ENCODE assay signal across 28 cellular contexts in genomic region chr22:22021160-22021750, GRCh38. TPM values are rescaled to one million over a fixed set of nuclear protein-coding genes. Genes with fewer than 3 reads are reported as not detected.
A peak's percentile ranks its signal among the peaks of the same experiment; 100 is the strongest.
DNase-seq lines count a peak whose midpoint lies in the region; ATAC-seq and TF ChIP-seq lines count a peak whose summit lies in the region.
"Had no signal": no experiment of that assay in that cellular context is flagged by ENCODE, and none has a peak within 500 bp of the region (broad histone marks: within the 10 kb centered on the region; RNA-seq: fewer than 3 reads in every experiment).

No MANE protein-coding gene starts in this region.

- H3K4me3 Mint-ChIP-seq in activated naive CD8-positive, alpha-beta T cell treated with anti-CD3 and anti-CD28 coated beads for 36 hours, result no peak overlapping the region
- H3K4me3 Mint-ChIP-seq: activated CD4-positive, alpha-beta memory T cell treated with anti-CD3 and anti-CD28 coated beads for 36 hours; central memory CD8-positive, alpha-beta T cell; nephron progenitor cell; T-helper 17 cell; type B pancreatic cell had no signal

- ATAC-seq in GM18868 (IDR thresholded peaks at IDR 0.05; ENCODE audit: unreplicated experiment), result no peak
- ATAC-seq: heart right ventricle, left cardiac atrium, T-helper 17 cell had no signal

- H3K27me3 Mint-ChIP-seq in activated naive CD8-positive, alpha-beta T cell treated with anti-CD3 and anti-CD28 coated beads for 36 hours, result no peaks in the 10 kb centered on the region

- H3K27ac Mint-ChIP-seq in activated naive CD8-positive, alpha-beta T cell treated with anti-CD3 and anti-CD28 coated beads for 36 hours, result no peak overlapping the region
- H3K27ac Mint-ChIP-seq: activated CD4-positive, alpha-beta memory T cell treated with anti-CD3 and anti-CD28 coated beads for 36 hours; nephron progenitor cell; T-helper 17 cell; type B pancreatic cell had no signal

- TF ChIP-seq CTCF in epithelial cell of esophagus (IDR thresholded peaks at IDR 0.05; ENCODE audit: insufficient read depth, low read depth, low read length, missing control alignments), result no peak

- peak; percentile 43 for DNase-seq in ELF-1 (ENCODE audit: low read depth, low spot score)
- DNase-seq in M059J (ENCODE audit: low read depth), result peak; percentile 23
- DNase-seq in epithelial cell of esophagus (ENCODE audit: low read depth), result peak; percentile 83
- DNase-seq in renal cortical epithelial cell (ENCODE audit: low read depth), result peak; percentile 19
- no peak for DNase-seq in activated naive CD8-positive, alpha-beta T cell treated with anti-CD3 and anti-CD28 coated beads for 36 hours
- no peak for DNase-seq in NOMO-1 treated with dmso at 0.1 percent for 144 hours (lab: John Stamatoyannopoulos, UW; ENCODE audit: unreplicated experiment)
- DNase-seq in HuH-7 (ENCODE audit: low spot score), result no peak
- DNase-seq: activated CD4-positive, alpha-beta memory T cell treated with anti-CD3 and anti-CD28 coated beads for 36 hours; activated CD4-positive, alpha-beta T cell treated with anti-CD3 and anti-CD28 coated beads for 1 hour; activated naive CD4-positive, alpha-beta T cell; dermis blood vessel endothelial cell; esophagus squamous epithelium; foreskin melanocyte; GF-D8; H7; heart right ventricle; left cardiac atrium; MG63; NCI-H1105; NCI-H1930; NCI-H526; nephron progenitor cell; SHP77; stimulated activated naive CD4-positive, alpha-beta T cell; T-helper 17 cell had no signal

- peaks cover 3% of the 10 kb centered on the region for H3K4me1 Mint-ChIP-seq in activated naive CD8-positive, alpha-beta T cell treated with anti-CD3 and anti-CD28 coated beads for 36 hours
- H3K4me1 Mint-ChIP-seq: central memory CD8-positive, alpha-beta T cell had no signal

- H3K4me3 ChIP-seq in epithelial cell of esophagus (ENCODE audit: low read length), result no peak overlapping the region
- H3K4me3 ChIP-seq: esophagus squamous epithelium, heart right ventricle, MG63 had no signal

- no peaks in the 10 kb centered on the region for H3K9me3 Mint-ChIP-seq in activated naive CD8-positive, alpha-beta T cell treated with anti-CD3 and anti-CD28 coated beads for 36 hours
- H3K9me3 Mint-ChIP-seq: activated CD4-positive, alpha-beta memory T cell treated with anti-CD3 and anti-CD28 coated beads for 36 hours; central memory CD8-positive, alpha-beta T cell; nephron progenitor cell; type B pancreatic cell had no signal

- no peaks in the 10 kb centered on the region for H3K36me3 Mint-ChIP-seq in activated naive CD8-positive, alpha-beta T cell treated with anti-CD3 and anti-CD28 coated beads for 36 hours
- H3K36me3 Mint-ChIP-seq: activated CD4-positive, alpha-beta memory T cell treated with anti-CD3 and anti-CD28 coated beads for 36 hours; type B pancreatic cell had no signal

RNA-seq across cellular contexts. Expression of gene TOP3B, which starts 38.7 kb away (rescaled TPM):
- total RNA-seq in M059J (2014; rRNA removed; shearing (Covaris generic)), result 11.5 and 17.6 TPM in 2 replicates
- total RNA-seq in renal cortical epithelial cell, result 11.8 and 30.5 TPM in 2 replicates
- 10 to 100 TPM; 31.3 to 36.7 TPM for total RNA-seq in activated naive CD8-positive, alpha-beta T cell treated with anti-CD3 and anti-CD28 coated beads for 36 hours

Comparison
In these comparisons a context has a peak if more than half of its experiments do, and no peak if none do; other contexts are left out.
1. DNase-seq: peak in ELF-1 (single experiment), M059J (single experiment), epithelial cell of esophagus (single experiment) and renal cortical epithelial cell (single experiment); none in activated naive CD8-positive, alpha-beta T cell treated with anti-CD3 and anti-CD28 coated beads for 36 hours (single experiment), NOMO-1 treated with dmso at 0.1 percent for 144 hours (single experiment) and HuH-7 (single experiment).